ENCODE assay signal across 6 cellular contexts in the genomic region with DNA sequence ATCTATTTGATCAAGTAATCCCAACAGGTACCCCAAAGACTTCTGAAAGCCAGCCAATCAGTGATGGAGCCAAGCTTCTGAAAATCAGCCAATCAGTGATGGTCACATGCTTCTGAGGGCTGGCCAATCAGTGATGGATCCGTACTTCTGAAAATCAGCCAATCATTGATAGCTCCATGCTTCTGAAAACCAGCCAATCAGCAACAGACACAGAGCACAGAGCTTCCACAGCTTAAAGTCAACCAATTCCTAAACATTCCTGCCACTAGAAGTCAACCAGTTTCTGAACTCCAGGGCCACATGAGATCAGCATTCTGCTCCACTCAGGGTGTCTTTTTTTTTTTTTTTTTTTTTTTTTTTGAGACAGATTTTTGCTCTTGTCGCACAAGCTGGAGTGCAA. TPM values are rescaled to one million over a fixed set of nuclear protein-coding genes. Genes with fewer than 3 reads are reported as not detected.
A peak's percentile ranks its signal among the peaks of the same experiment; 100 is the strongest.
DNase-seq lines count a peak whose midpoint lies in the region; ATAC-seq and TF ChIP-seq lines count a peak whose summit lies in the region.

No MANE protein-coding gene starts in this region.

- no peaks in the 10 kb centered on the region for H3K9me3 ChIP-seq in CD8-positive, alpha-beta T cell (ENCODE audit: low read length)

- no peak overlapping the region for H3K27ac Mint-ChIP-seq in CD8-positive, alpha-beta T cell

- no peaks in the 10 kb centered on the region for H3K4me1 Mint-ChIP-seq in CD8-positive, alpha-beta T cell (ENCODE audit: low read depth)

- no peaks in the 10 kb centered on the region for H3K4me1 ChIP-seq in CD8-positive, alpha-beta T cell (ENCODE audit: insufficient read depth, low read length)

- H3K4me3 ChIP-seq in CD8-positive, alpha-beta T cell (ENCODE audit: low read depth, low read length), result no peak overlapping the region

- POLR2A ChIA-PET in CD8-positive, alpha-beta T cell (lab: Charles Lee), result interaction anchor here (0.6 kb wide), 1 partner anchor 20 kb away, joined by 4 read pairs; no protein-coding TSS in a partner anchor

- no peaks in the 10 kb centered on the region for H3K9me3 Mint-ChIP-seq in CD8-positive, alpha-beta T cell

- no peaks in the 10 kb centered on the region for H3K36me3 Mint-ChIP-seq in CD8-positive, alpha-beta T cell

- TF ChIP-seq CTCF in CD8-positive, alpha-beta T cell (IDR thresholded peaks at IDR 0.05), result no peak

- H3K4me3 Mint-ChIP-seq in CD8-positive, alpha-beta T cell, result no peak overlapping the region

- TF ChIP-seq EP300 in Ishikawa (IDR thresholded peaks at IDR 0.05; ENCODE audit: borderline replicate concordance), result no peak

- intact Hi-C loops in CD8-positive, alpha-beta T cell (cut with DNase I, micrococcal nuclease), result loop anchor here in 1 of 2 experiments (10.0 kb wide), 1 partner anchor 170 kb away; a partner anchor contains a TSS

- DNase-seq in ACHN, result peak; percentile 52
- DNase-seq in cerebellar cortex (ENCODE audit: low spot score), result peak; percentile 64
- DNase-seq in NCI-H2107 treated with DMSO at 0.1 percent for 48 hours (lab: John Stamatoyannopoulos, UW; ENCODE audit: unreplicated experiment), result no peak
- DNase-seq in CD8-positive, alpha-beta T cell, result no peak
- no peak for DNase-seq in NOMO-1 treated with DMSO at 0.1 percent for 48 hours (lab: John Stamatoyannopoulos, UW; ENCODE audit: unreplicated experiment)

- H3K27me3 ChIP-seq in CD8-positive, alpha-beta T cell (ENCODE audit: insufficient read depth, low read length), result no peaks in the 10 kb centered on the region

- ATAC-seq in CD8-positive, alpha-beta T cell, result no peak

- no peaks in the 10 kb centered on the region for H3K36me3 ChIP-seq in CD8-positive, alpha-beta T cell (ENCODE audit: insufficient read depth, low read length)

- no peak for TF ChIP-seq RAD21 in Ishikawa (IDR thresholded peaks at IDR 0.05; ENCODE audit: low read depth)

- in situ Hi-C loops in ACHN (cut with HindIII; ENCODE audit: low pct_ligation_motif_present, low pct_unique_long_range_greater_than_20kb, low sequenced_read_pairs), result no loop called here

- H3K27me3 Mint-ChIP-seq in CD8-positive, alpha-beta T cell (ENCODE audit: low read depth), result no peaks in the 10 kb centered on the region

- H3K27ac ChIP-seq in CD8-positive, alpha-beta T cell (ENCODE audit: low read depth, low read length), result no peak overlapping the region

- CTCF ChIA-PET in CD8-positive, alpha-beta T cell (lab: Charles Lee), result interaction anchor here (0.6 to 16.0 kb wide), 4 partner anchors 56 to 156 kb away, joined by 3 to 403 read pairs (median 32); no protein-coding TSS in a partner anchor

TF ChIP-seq in Ishikawa, 13 proteins besides CTCF, POLR2A, EP300 and RAD21:
- TF ChIP-seq TAF1 (IDR thresholded peaks at IDR 0.05; ENCODE audit: low read depth) (no peak), ZBTB7A (IDR thresholded peaks at IDR 0.05; ENCODE audit: low read depth) (no peak), TCF12 (IDR thresholded peaks at IDR 0.05; ENCODE audit: low read depth) (no peak), CREB1 (IDR thresholded peaks at IDR 0.05; ENCODE audit: low read depth) (no peak), YY1 (IDR thresholded peaks at IDR 0.05; ENCODE audit: low read depth) (no peak), EGR1 (IDR thresholded peaks at IDR 0.05) (no peak), FOXM1 (IDR thresholded peaks at IDR 0.05; ENCODE audit: borderline replicate concordance, low read depth) (no peak), TEAD4 (IDR thresholded peaks at IDR 0.05) (peak; percentile 53), NFIC (IDR thresholded peaks at IDR 0.05) (no peak)
- TF ChIP-seq, protein P1, sequence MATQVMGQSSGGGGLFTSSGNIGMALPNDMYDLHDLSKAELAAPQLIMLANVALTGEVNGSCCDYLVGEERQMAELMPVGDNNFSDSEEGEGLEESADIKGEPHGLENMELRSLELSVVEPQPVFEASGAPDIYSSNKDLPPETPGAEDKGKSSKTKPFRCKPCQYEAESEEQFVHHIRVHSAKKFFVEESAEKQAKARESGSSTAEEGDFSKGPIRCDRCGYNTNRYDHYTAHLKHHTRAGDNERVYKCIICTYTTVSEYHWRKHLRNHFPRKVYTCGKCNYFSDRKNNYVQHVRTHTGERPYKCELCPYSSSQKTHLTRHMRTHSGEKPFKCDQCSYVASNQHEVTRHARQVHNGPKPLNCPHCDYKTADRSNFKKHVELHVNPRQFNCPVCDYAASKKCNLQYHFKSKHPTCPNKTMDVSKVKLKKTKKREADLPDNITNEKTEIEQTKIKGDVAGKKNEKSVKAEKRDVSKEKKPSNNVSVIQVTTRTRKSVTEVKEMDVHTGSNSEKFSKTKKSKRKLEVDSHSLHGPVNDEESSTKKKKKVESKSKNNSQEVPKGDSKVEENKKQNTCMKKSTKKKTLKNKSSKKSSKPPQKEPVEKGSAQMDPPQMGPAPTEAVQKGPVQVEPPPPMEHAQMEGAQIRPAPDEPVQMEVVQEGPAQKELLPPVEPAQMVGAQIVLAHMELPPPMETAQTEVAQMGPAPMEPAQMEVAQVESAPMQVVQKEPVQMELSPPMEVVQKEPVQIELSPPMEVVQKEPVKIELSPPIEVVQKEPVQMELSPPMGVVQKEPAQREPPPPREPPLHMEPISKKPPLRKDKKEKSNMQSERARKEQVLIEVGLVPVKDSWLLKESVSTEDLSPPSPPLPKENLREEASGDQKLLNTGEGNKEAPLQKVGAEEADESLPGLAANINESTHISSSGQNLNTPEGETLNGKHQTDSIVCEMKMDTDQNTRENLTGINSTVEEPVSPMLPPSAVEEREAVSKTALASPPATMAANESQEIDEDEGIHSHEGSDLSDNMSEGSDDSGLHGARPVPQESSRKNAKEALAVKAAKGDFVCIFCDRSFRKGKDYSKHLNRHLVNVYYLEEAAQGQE (IDR thresholded peaks at IDR 0.05; ENCODE audit: low read depth), result no peak
- TF ChIP-seq, protein P2, sequence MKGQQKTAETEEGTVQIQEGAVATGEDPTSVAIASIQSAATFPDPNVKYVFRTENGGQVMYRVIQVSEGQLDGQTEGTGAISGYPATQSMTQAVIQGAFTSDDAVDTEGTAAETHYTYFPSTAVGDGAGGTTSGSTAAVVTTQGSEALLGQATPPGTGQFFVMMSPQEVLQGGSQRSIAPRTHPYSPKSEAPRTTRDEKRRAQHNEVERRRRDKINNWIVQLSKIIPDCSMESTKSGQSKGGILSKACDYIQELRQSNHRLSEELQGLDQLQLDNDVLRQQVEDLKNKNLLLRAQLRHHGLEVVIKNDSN (IDR thresholded peaks at IDR 0.05), result peak; percentile 36; the same call in 1 of the 2 replicates
- TF ChIP-seq, protein P3, sequence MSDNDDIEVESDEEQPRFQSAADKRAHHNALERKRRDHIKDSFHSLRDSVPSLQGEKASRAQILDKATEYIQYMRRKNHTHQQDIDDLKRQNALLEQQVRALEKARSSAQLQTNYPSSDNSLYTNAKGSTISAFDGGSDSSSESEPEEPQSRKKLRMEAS (IDR thresholded peaks at IDR 0.05), result no peak

RNA-seq across cellular contexts. Expression of a gene that starts 8.2 kb away (rescaled TPM):
- total RNA-seq in CD8-positive, alpha-beta T cell, result 1 to 10 TPM in 1 of 2 experiments, under 1 TPM in 1; 0.98 to 1.1 TPM

RNA-seq across cellular contexts. Expression of a gene that starts 23.9 kb away (rescaled TPM):
- total RNA-seq in CD8-positive, alpha-beta T cell, result 1 to 10 TPM; 1.8 to 3.2 TPM

RNA-seq across cellular contexts. Expression of a gene that starts 27.7 kb away (rescaled TPM):
- total RNA-seq in CD8-positive, alpha-beta T cell, result 100 to 1,000 TPM; 398 to 399 TPM

RNA-seq across cellular contexts. Expression of a gene that starts 33.6 kb away (rescaled TPM):
- total RNA-seq in CD8-positive, alpha-beta T cell, result 1 to 10 TPM; 7.2 to 8.2 TPM

RNA-seq across cellular contexts. Expression of a gene that starts 54.1 kb away (rescaled TPM):
- total RNA-seq in CD8-positive, alpha-beta T cell, result not detected

Comparison
In these comparisons a context has a peak if more than half of its experiments do, and no peak if none do; other contexts are left out.
1. DNase-seq: peak in ACHN (single experiment) and cerebellar cortex (single experiment); none in NCI-H2107 treated with DMSO at 0.1 percent for 48 hours (single experiment), CD8-positive, alpha-beta T cell (0 of 7) and NOMO-1 treated with DMSO at 0.1 percent for 48 hours (single experiment).